Comparison of ENCODE assay signal across 9 cellular contexts in genomic region chr21:40386301-40386911, GRCh38.
A peak's percentile ranks its signal among the peaks of the same experiment; 100 is the strongest.
DNase-seq lines count a peak whose midpoint lies in the region; ATAC-seq, FAIRE-seq and TF ChIP-seq lines count a peak whose summit lies in the region.
"Had no signal": no experiment of that assay in that cellular context is flagged by ENCODE, and none has a peak within 500 bp of the region (broad histone marks: within the 10 kb centered on the region; RNA-seq: fewer than 3 reads in every experiment).

No MANE protein-coding gene starts in this region.

- no peak for ATAC-seq in HG02642 (IDR thresholded peaks at IDR 0.05; ENCODE audit: poor library complexity, unreplicated experiment)

- no peak overlapping the region for H2BK15ac ChIP-seq in mesenchymal stem cell (ENCODE audit: low read depth, poor library complexity, severe bottlenecking)

- no peaks in the 10 kb centered on the region for H3K36me3 ChIP-seq in cardiac muscle cell
- H3K36me3 ChIP-seq in small intestine (ENCODE audit: control insufficient read depth in 2 of 2, insufficient read depth in 2 of 2, low read length in 2 of 2), result no peaks in the 10 kb centered on the region
- H3K36me3 ChIP-seq in mesenchymal stem cell (ENCODE audit: control insufficient read depth in 1 of 2, insufficient read depth in 2 of 2, low read depth in 1 of 2, low read length in 2 of 2), result no peaks in the 10 kb centered on the region

- no peaks in the 10 kb centered on the region for H3K4me1 Mint-ChIP-seq in activated CD4-positive, alpha-beta memory T cell treated with anti-CD3 and anti-CD28 coated beads for 36 hours (ENCODE audit: low read depth)
- H3K4me1 Mint-ChIP-seq: naive B cell had no signal

- no peak overlapping the region for H2BK120ac ChIP-seq in mesenchymal stem cell (ENCODE audit: low read depth, low read length)

- H3K9me3 Mint-ChIP-seq in activated CD4-positive, alpha-beta memory T cell treated with anti-CD3 and anti-CD28 coated beads for 36 hours, result peaks cover 6% of the 10 kb centered on the region

- POLR2A ChIA-PET in activated CD4-positive, alpha-beta memory T cell treated with anti-CD3 and anti-CD28 coated beads for 36 hours (lab: Charles Lee), result no interaction called here

- 7 to 12% (median 11%) methylated on average over 23 of the region's 23 CpGs for WGBS in small intestine, 3 donors
- WGBS in mesenchymal stem cell, result 21% methylated on average over 21 of the region's 23 CpGs

- intact Hi-C loops in activated CD4-positive, alpha-beta memory T cell treated with anti-CD3 and anti-CD28 coated beads for 36 hours (cut with micrococcal nuclease), result loop anchor here (10.0 kb wide), 1 partner anchor 242 kb away; no protein-coding TSS in a partner anchor

- no peak overlapping the region for H3K4ac ChIP-seq in mesenchymal stem cell (ENCODE audit: low read depth in 1 of 2, low read length in 2 of 2)

- H2BK12ac ChIP-seq in mesenchymal stem cell (ENCODE audit: low read length in 2 of 2), result no peak overlapping the region

- no peak overlapping the region for H2AFZ ChIP-seq in mesenchymal stem cell (ENCODE audit: low read depth, low read length)

- H3K27me3 Mint-ChIP-seq in activated CD4-positive, alpha-beta memory T cell treated with anti-CD3 and anti-CD28 coated beads for 36 hours, result no peaks in the 10 kb centered on the region

- H3K14ac ChIP-seq in mesenchymal stem cell (ENCODE audit: low read length in 2 of 2), result no peak overlapping the region

- no peak overlapping the region for H4K91ac ChIP-seq in mesenchymal stem cell (ENCODE audit: low read length)

- no peak overlapping the region for H3K23ac ChIP-seq in mesenchymal stem cell (ENCODE audit: low read length in 2 of 2)

- H4K8ac ChIP-seq in mesenchymal stem cell (ENCODE audit: low read length), result no peak overlapping the region

- no peak overlapping the region for H2BK5ac ChIP-seq in mesenchymal stem cell (ENCODE audit: low read depth, low read length, poor library complexity, severe bottlenecking)

- H3K27ac Mint-ChIP-seq in activated CD4-positive, alpha-beta memory T cell treated with anti-CD3 and anti-CD28 coated beads for 36 hours, result no peak overlapping the region
- H3K27ac Mint-ChIP-seq: naive B cell had no signal

- no peaks in the 10 kb centered on the region for H3K4me1 ChIP-seq in cardiac muscle cell (ENCODE audit: low read depth)
- H3K4me1 ChIP-seq in small intestine (ENCODE audit: control insufficient read depth in 2 of 2, insufficient read depth in 1 of 2, low read depth in 1 of 2, low read length in 1 of 2), result no peaks in the 10 kb centered on the region
- no peaks in the 10 kb centered on the region for H3K4me1 ChIP-seq in mesenchymal stem cell (ENCODE audit: control insufficient read depth, insufficient read depth, low read depth, low read length)

- TF ChIP-seq CTCF in LNCaP clone FGC (IDR thresholded peaks at IDR 0.05; ENCODE audit: control insufficient read depth, extremely low read depth, insufficient read depth), result peak; percentile 97
- peak; percentile 37 for TF ChIP-seq CTCF in cardiac muscle cell (IDR thresholded peaks at IDR 0.05; ENCODE audit: low read depth, low read length)

- H3K4me3 ChIP-seq in LNCaP clone FGC (ENCODE audit: low read depth, low read length) (no peak overlapping the region), cardiac muscle cell (no peak overlapping the region), small intestine (ENCODE audit: low read depth in 1 of 2, low read length in 2 of 2) (no peak overlapping the region), mesenchymal stem cell (ENCODE audit: insufficient read depth in 1 of 2, low read depth in 1 of 2, low read length in 2 of 2) (no peak overlapping the region)

- H3K27ac ChIP-seq in cardiac muscle cell (no peak overlapping the region), small intestine (ENCODE audit: low read depth in 1 of 2, low read length in 1 of 2) (no peak overlapping the region), mesenchymal stem cell (ENCODE audit: low read length, poor library complexity, severe bottlenecking) (no peak overlapping the region)

- no peak for FAIRE-seq in small intestine (lab: Jason Lieb, UNC)

- DNase-seq in Daoy (ENCODE audit: low read depth), result peak; percentile 44
- DNase-seq in LNCaP clone FGC (ENCODE audit: low read depth), result no peak
- DNase-seq in activated CD4-positive, alpha-beta memory T cell treated with anti-CD3 and anti-CD28 coated beads for 36 hours, result peak; percentile 49
- DNase-seq in cardiac muscle cell (ENCODE audit: low read depth in 1 of 2, low spot score in 1 of 2), result peak; percentile 2 to 77
- DNase-seq in small intestine, result peak; percentile 32
- DNase-seq in T-helper 9 cell, result no peak
- DNase-seq in mesenchymal stem cell, result no peak
- DNase-seq: naive B cell had no signal

- H3K18ac ChIP-seq in mesenchymal stem cell (ENCODE audit: low read depth in 1 of 2, low read length in 2 of 2), result no peak overlapping the region

- no peaks in the 10 kb centered on the region for H3K36me3 Mint-ChIP-seq in activated CD4-positive, alpha-beta memory T cell treated with anti-CD3 and anti-CD28 coated beads for 36 hours
- H3K36me3 Mint-ChIP-seq: naive B cell had no signal

- H3K9me3 ChIP-seq in cardiac muscle cell (ENCODE audit: low read depth) (no peaks in the 10 kb centered on the region), small intestine (ENCODE audit: control insufficient read depth, low read depth) (no peaks in the 10 kb centered on the region), mesenchymal stem cell (ENCODE audit: control insufficient read depth, low read length) (no peaks in the 10 kb centered on the region)

- H3K9ac ChIP-seq in mesenchymal stem cell (ENCODE audit: low read length), result no peak overlapping the region

- no peak overlapping the region for H3K4me3 Mint-ChIP-seq in activated CD4-positive, alpha-beta memory T cell treated with anti-CD3 and anti-CD28 coated beads for 36 hours
- H3K4me3 Mint-ChIP-seq: naive B cell had no signal

- H3K79me1 ChIP-seq in mesenchymal stem cell (replicated peaks; ENCODE audit: low read length, poor library complexity, severe bottlenecking), result no peaks in the 10 kb centered on the region

- CTCF ChIA-PET in activated CD4-positive, alpha-beta memory T cell treated with anti-CD3 and anti-CD28 coated beads for 36 hours (lab: Charles Lee), result interaction anchor here (0.6 to 0.7 kb wide), 2 partner anchors 13 to 433 kb away, joined by 3 read pairs; no protein-coding TSS in a partner anchor

- H3K27me3 ChIP-seq in cardiac muscle cell (no peaks in the 10 kb centered on the region), small intestine (ENCODE audit: control insufficient read depth in 2 of 2, insufficient read depth in 2 of 2, low read length in 2 of 2) (no peaks in the 10 kb centered on the region), mesenchymal stem cell (ENCODE audit: control insufficient read depth in 1 of 2, insufficient read depth in 1 of 2, low read length in 2 of 2) (no peaks in the 10 kb centered on the region)

- H3K4me2 ChIP-seq in mesenchymal stem cell (ENCODE audit: low read length, poor library complexity, severe bottlenecking), result no peak overlapping the region

- no peak overlapping the region for H2AK5ac ChIP-seq in mesenchymal stem cell (ENCODE audit: low read length, severe bottlenecking)

Comparison
In these comparisons a context has a peak if more than half of its experiments do, and no peak if none do; other contexts are left out.
1. DNase-seq: peak in Daoy (single experiment), activated CD4-positive, alpha-beta memory T cell treated with anti-CD3 and anti-CD28 coated beads for 36 hours (single experiment), cardiac muscle cell (2 of 2) and small intestine (single experiment); none in LNCaP clone FGC (single experiment), T-helper 9 cell (single experiment) and mesenchymal stem cell (single experiment).